Comparison of ENCODE assay signal across 18 cellular contexts in genomic region chr2:118936936-118937335, GRCh38. TPM values are rescaled to one million over a fixed set of nuclear protein-coding genes. Genes with fewer than 3 reads are reported as not detected.
DNase-seq lines count a peak whose midpoint lies in the region; ATAC-seq and TF ChIP-seq lines count a peak whose summit lies in the region.
"Had no signal": no experiment of that assay in that cellular context is flagged by ENCODE, and none has a peak within 500 bp of the region (broad histone marks: within the 10 kb centered on the region; RNA-seq: fewer than 3 reads in every experiment).

No MANE protein-coding gene starts in this region.

- TF ChIP-seq CTCF in left ventricle myocardium inferior (IDR thresholded peaks at IDR 0.05; ENCODE audit: borderline replicate concordance) (no peak), upper lobe of right lung (IDR thresholded peaks at IDR 0.05) (no peak), endodermal cell (conservative IDR thresholded peaks at IDR 0.05) (no peak)

- DNase-seq in right cardiac atrium (no peak), left ventricle myocardium inferior (no peak), left colon (no peak), upper lobe of right lung (no peak), NCI-H2227 treated with DMSO at 0.1 percent for 48 hours (lab: John Stamatoyannopoulos, UW) (no peak), D341Med (ENCODE audit: low spot score) (no peak), endodermal cell (no peak)
- DNase-seq: C1 segment of cervical spinal cord; Caco-2; CD8-positive, alpha-beta memory T cell; DMS53; GF-D8; HCEC 1CT; HFFc6 had no signal

- no peak overlapping the region for H3K4me3 Mint-ChIP-seq in endodermal cell
- H3K4me3 Mint-ChIP-seq: B cell; CD8-positive, alpha-beta memory T cell; HFFc6 had no signal

- ATAC-seq in right cardiac atrium = no peak
- peak; percentile 28 for ATAC-seq in left colon
- ATAC-seq in upper lobe of right lung = peak; percentile 61

- peaks cover 8% of the 10 kb centered on the region for H3K9me3 Mint-ChIP-seq in endodermal cell

- H3K27me3 Mint-ChIP-seq in endodermal cell (ENCODE audit: insufficient read depth) = peaks cover 10% of the 10 kb centered on the region

- peak overlapping the region; percentile 45 for H3K27ac ChIP-seq in right cardiac atrium (ENCODE audit: low read length)
- H3K27ac ChIP-seq in left ventricle myocardium inferior (replicated peaks) = no peak overlapping the region
- peak overlapping the region; percentile 16 to 30 for H3K27ac ChIP-seq in mucosa of rectum (ENCODE audit: low read depth in 2 of 2, low read length in 2 of 2)
- no peak overlapping the region for H3K27ac ChIP-seq in upper lobe of right lung
- H3K27ac ChIP-seq in endodermal cell (ENCODE audit: low read depth, low read length) = no peak overlapping the region

- no peaks in the 10 kb centered on the region for H3K4me1 Mint-ChIP-seq in endodermal cell
- H3K4me1 Mint-ChIP-seq: B cell; CD8-positive, alpha-beta memory T cell had no signal

- H3K9me3 ChIP-seq in right cardiac atrium (ENCODE audit: control insufficient read depth, low read length) (no peaks in the 10 kb centered on the region), left ventricle myocardium inferior (replicated peaks) (peaks cover 23% of the 10 kb centered on the region), mucosa of rectum (ENCODE audit: control insufficient read depth in 2 of 2, low read length in 2 of 2) (peaks cover 3 to 6% of the 10 kb centered on the region in 2 donors), upper lobe of right lung (no peaks in the 10 kb centered on the region), endodermal cell (ENCODE audit: control insufficient read depth, low read length) (peaks cover 9% of the 10 kb centered on the region)

- no peak overlapping the region for H3K4me3 ChIP-seq in right cardiac atrium (ENCODE audit: low read length)
- no peak overlapping the region for H3K4me3 ChIP-seq in left ventricle myocardium inferior
- peak overlapping the region in 1 of 2 donors; percentile 9 for H3K4me3 ChIP-seq in mucosa of rectum (ENCODE audit: low read length in 2 of 2)
- no peak overlapping the region for H3K4me3 ChIP-seq in upper lobe of right lung
- no peak overlapping the region for H3K4me3 ChIP-seq in endodermal cell (ENCODE audit: low read length)

- H3K36me3 ChIP-seq in left ventricle myocardium inferior (no peaks in the 10 kb centered on the region), mucosa of rectum (ENCODE audit: control insufficient read depth in 2 of 2, insufficient read depth in 2 of 2, low read length in 2 of 2) (no peaks in the 10 kb centered on the region), upper lobe of right lung (no peaks in the 10 kb centered on the region), endodermal cell (ENCODE audit: control insufficient read depth, insufficient read depth, low read length) (no peaks in the 10 kb centered on the region)

- H3K36me3 Mint-ChIP-seq in endodermal cell (ENCODE audit: low read depth) = no peaks in the 10 kb centered on the region
- H3K36me3 Mint-ChIP-seq: CD8-positive, alpha-beta memory T cell had no signal

- no peak overlapping the region for H3K27ac Mint-ChIP-seq in endodermal cell
- H3K27ac Mint-ChIP-seq: B cell; CD8-positive, alpha-beta memory T cell; HFFc6 had no signal

- no peaks in the 10 kb centered on the region for H3K27me3 ChIP-seq in right cardiac atrium (ENCODE audit: control insufficient read depth, insufficient read depth)
- peaks cover 15% of the 10 kb centered on the region for H3K27me3 ChIP-seq in left ventricle myocardium inferior (ENCODE audit: low read depth)
- no peaks in the 10 kb centered on the region for H3K27me3 ChIP-seq in mucosa of rectum (ENCODE audit: control insufficient read depth in 2 of 2, insufficient read depth in 2 of 2, low read length in 2 of 2)
- no peaks in the 10 kb centered on the region for H3K27me3 ChIP-seq in upper lobe of right lung
- peaks cover 30% of the 10 kb centered on the region for H3K27me3 ChIP-seq in endodermal cell (ENCODE audit: control insufficient read depth, insufficient read depth, low read length, poor library complexity, severe bottlenecking)

- H3K9ac ChIP-seq in mucosa of rectum (ENCODE audit: low read depth in 1 of 2, low read length in 2 of 2) (no peak overlapping the region), endodermal cell (ENCODE audit: extremely low read depth, low read length, poor library complexity, severe bottlenecking) (no peak overlapping the region)

- WGBS in right cardiac atrium = 71% methylated on average over 6 of the region's 6 CpGs
- WGBS in endodermal cell (ENCODE audit: insufficient coverage in 1 of 2, insufficient read length in 1 of 2), 2 experiments = 86 to 97% methylated on average over 5 to 6 of the region's 6 CpGs

- intact Hi-C loops in right cardiac atrium (cut with DNase I) (no loop called here), left ventricle myocardium inferior (cut with micrococcal nuclease) (no loop called here), left colon (cut with DNase I, micrococcal nuclease) (no loop called here), upper lobe of right lung (cut with DNase I) (no loop called here)

- no peaks in the 10 kb centered on the region for H3K4me1 ChIP-seq in right cardiac atrium (ENCODE audit: control insufficient read depth, insufficient read depth, low read length)
- H3K4me1 ChIP-seq in left ventricle myocardium inferior = no peaks in the 10 kb centered on the region
- peaks cover 22 to 23% of the 10 kb centered on the region in 2 donors for H3K4me1 ChIP-seq in mucosa of rectum (ENCODE audit: control insufficient read depth in 2 of 2, insufficient read depth in 2 of 2, low read length in 2 of 2)
- peaks cover 3% of the 10 kb centered on the region for H3K4me1 ChIP-seq in upper lobe of right lung
- no peaks in the 10 kb centered on the region for H3K4me1 ChIP-seq in endodermal cell (ENCODE audit: control insufficient read depth, insufficient read depth, low read length)
- H3K4me1 ChIP-seq: Caco-2 had no signal

RNA-seq across cellular contexts. Expression of gene MARCO, which starts 5.1 kb away (rescaled TPM):
- total RNA-seq in right cardiac atrium = 10 to 100 TPM; 25.9 to 96.6 (median 39.9) TPM
- polyA plus RNA-seq in right cardiac atrium = 5.9 TPM
- 7.0 TPM for total RNA-seq in left ventricle myocardium inferior
- total RNA-seq in left colon = 1 to 10 TPM; 2.7 to 3.2 TPM
- 165 TPM for total RNA-seq in upper lobe of right lung
- not detected for total RNA-seq in endodermal cell
- not detected for polyA plus RNA-seq in endodermal cell (2013, experiment 1 of 2)
- not detected for polyA plus RNA-seq in endodermal cell (2013, experiment 2 of 2)
- total RNA-seq: A172; B cell; CD8-positive, alpha-beta memory T cell; H4; HFFc6 had no signal
- polyA plus RNA-seq: CD8-positive, alpha-beta memory T cell had no signal

Comparison
In these comparisons a context has a peak if more than half of its experiments do, and no peak if none do; other contexts are left out.
1. H3K27ac ChIP-seq: peak in right cardiac atrium (single experiment) and mucosa of rectum (2 of 2); none in left ventricle myocardium inferior (single experiment), upper lobe of right lung (single experiment) and endodermal cell (single experiment).
2. ATAC-seq: peak in left colon (single experiment) and upper lobe of right lung (single experiment); none in right cardiac atrium (0 of 2).